8 cellular contexts compared by ENCODE assay signal in the genomic region with DNA sequence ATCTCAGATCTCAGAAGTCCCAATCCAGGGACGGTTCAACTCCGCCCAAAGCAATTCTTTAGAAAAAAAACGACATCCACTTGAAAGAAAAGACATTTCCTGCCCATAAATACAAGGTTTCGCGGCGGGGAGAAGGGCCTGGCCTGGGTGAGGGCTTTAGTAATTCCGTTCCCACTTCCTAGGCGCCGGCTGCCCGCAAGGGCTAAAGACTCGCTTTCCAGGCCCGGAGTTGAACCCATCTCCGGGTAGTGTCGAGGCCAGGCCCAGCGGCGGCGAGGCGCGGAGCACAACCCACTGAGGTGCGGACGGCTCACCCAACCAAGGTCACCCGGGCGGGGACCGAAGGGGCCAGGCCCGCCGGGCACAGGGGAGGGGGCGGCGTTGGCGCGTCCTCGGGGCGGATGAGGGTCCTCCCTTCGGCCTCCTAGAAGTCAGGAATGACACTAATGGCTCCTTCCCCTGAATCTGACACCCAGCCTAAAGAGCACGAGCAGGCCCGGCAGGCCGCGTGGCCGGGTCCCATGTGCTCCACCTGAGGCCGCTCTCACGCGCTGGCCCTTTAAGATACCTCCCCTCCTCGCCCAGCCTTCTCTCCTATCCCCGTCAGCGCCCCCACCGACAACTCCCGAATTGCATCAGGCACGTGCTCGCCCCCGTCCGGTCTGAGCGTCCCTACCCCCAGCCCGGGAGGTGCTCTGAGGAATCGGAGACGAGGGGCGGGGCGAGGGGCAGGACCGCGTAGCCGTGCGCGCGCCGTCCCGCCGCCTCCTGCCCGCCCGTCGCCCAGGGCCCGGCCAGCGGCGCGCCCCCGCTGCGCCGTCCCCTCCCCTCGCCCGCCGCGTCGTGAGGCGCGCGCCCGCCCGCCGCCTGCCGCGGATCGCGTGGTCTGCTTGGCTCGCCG. TPM values are rescaled to one million over a fixed set of nuclear protein-coding genes. Genes with fewer than 3 reads are reported as not detected.
A peak's percentile ranks its signal among the peaks of the same experiment; 100 is the strongest.
DNase-seq lines count a peak whose midpoint lies in the region; ATAC-seq and TF ChIP-seq lines count a peak whose summit lies in the region.

No MANE protein-coding gene starts in this region.

- peaks cover 45% of the 10 kb centered on the region for H3K4me1 ChIP-seq in suprapubic skin

- peak; percentile 41 for TF ChIP-seq POLR2A in GM10847 (IDR thresholded peaks at IDR 0.05; ENCODE audit: extremely low read depth, insufficient read length)
- TF ChIP-seq POLR2A in NB4 (IDR thresholded peaks at IDR 0.05; ENCODE audit: extremely low read depth, insufficient read length): peak; percentile 48
- TF ChIP-seq POLR2A in suprapubic skin (IDR thresholded peaks at IDR 0.05): peak in 1 of 2 donors; percentile 20

- no peaks in the 10 kb centered on the region for H3K36me3 ChIP-seq in suprapubic skin

- peak; percentile 15 for TF ChIP-seq CTCF in NB4 (IDR thresholded peaks at IDR 0.05; ENCODE audit: low read depth, low read length)
- TF ChIP-seq CTCF in suprapubic skin (IDR thresholded peaks at IDR 0.05): peak; percentile 30 to 41

- peak overlapping the region; percentile 95 for H3K4me3 Mint-ChIP-seq in activated naive CD4-positive, alpha-beta T cell treated with anti-CD3 and anti-CD28 coated beads, Interleukin-2, amount 50 U/mL, for 24 hours

- no peaks in the 10 kb centered on the region for H3K27me3 Mint-ChIP-seq in activated naive CD4-positive, alpha-beta T cell treated with anti-CD3 and anti-CD28 coated beads, Interleukin-2, amount 50 U/mL, for 24 hours

- H3K27me3 ChIP-seq in suprapubic skin: no peaks in the 10 kb centered on the region

- H3K4me3 ChIP-seq in NB4 (ENCODE audit: low read depth, low read length) (peak overlapping the region; percentile 77), suprapubic skin (peak overlapping the region; percentile 100)

- TF ChIP-seq EP300 in suprapubic skin (IDR thresholded peaks at IDR 0.05): no peak

- no peaks in the 10 kb centered on the region for H3K9me3 ChIP-seq in suprapubic skin

- peaks cover 33% of the 10 kb centered on the region for H3K4me1 Mint-ChIP-seq in activated naive CD4-positive, alpha-beta T cell treated with anti-CD3 and anti-CD28 coated beads, Interleukin-2, amount 50 U/mL, for 24 hours

- no peaks in the 10 kb centered on the region for H3K9me3 Mint-ChIP-seq in activated naive CD4-positive, alpha-beta T cell treated with anti-CD3 and anti-CD28 coated beads, Interleukin-2, amount 50 U/mL, for 24 hours

- ATAC-seq in HG02588 (IDR thresholded peaks at IDR 0.05; ENCODE audit: unreplicated experiment): peak; percentile 88

- H3K36me3 Mint-ChIP-seq in activated naive CD4-positive, alpha-beta T cell treated with anti-CD3 and anti-CD28 coated beads, Interleukin-2, amount 50 U/mL, for 24 hours: peaks cover 10% of the 10 kb centered on the region

- WGBS in suprapubic skin: 0% methylated on average over 16 of the region's 92 CpGs

- H3K27ac ChIP-seq in suprapubic skin: peak overlapping the region; percentile 99

- DNase-seq in NB4 (ENCODE audit: low read depth) (peak; percentile 99), SK-N-DZ (ENCODE audit: low spot score) (peak; percentile 99), globus pallidus (ENCODE audit: low spot score) (peak; percentile 99), nucleus accumbens (lab: John Stamatoyannopoulos, UW) (peak; percentile 58 to 99 (median 97)), suprapubic skin (ENCODE audit: low spot score in 2 of 2) (peak; percentile 100)

- H3K27ac Mint-ChIP-seq in activated naive CD4-positive, alpha-beta T cell treated with anti-CD3 and anti-CD28 coated beads, Interleukin-2, amount 50 U/mL, for 24 hours: peak overlapping the region; percentile 100

RNA-seq across cellular contexts. Expression of a gene that starts 0.5 kb away (rescaled TPM):
- polyA plus RNA-seq in SK-N-DZ (2014; cell fraction: cytosol; rRNA removed): 89.5 and 92.3 TPM in 2 replicates
- polyA plus RNA-seq in SK-N-DZ (2014; cell fraction: nucleus; rRNA removed): 82.9 and 128 TPM in 2 replicates
- total RNA-seq in suprapubic skin: 100 to 1,000 TPM in 3 of 4 donors, 10 to 100 TPM in 1; 98.5 to 127 (median 110) TPM

Comparison
In these comparisons a context has a peak if more than half of its experiments do, and no peak if none do; other contexts are left out.
1. Peak in every context shown above with its lines: DNase-seq, ATAC-seq, H3K4me3 ChIP-seq and H3K27ac ChIP-seq.